2 cellular contexts compared by ENCODE assay signal in the genomic region with DNA sequence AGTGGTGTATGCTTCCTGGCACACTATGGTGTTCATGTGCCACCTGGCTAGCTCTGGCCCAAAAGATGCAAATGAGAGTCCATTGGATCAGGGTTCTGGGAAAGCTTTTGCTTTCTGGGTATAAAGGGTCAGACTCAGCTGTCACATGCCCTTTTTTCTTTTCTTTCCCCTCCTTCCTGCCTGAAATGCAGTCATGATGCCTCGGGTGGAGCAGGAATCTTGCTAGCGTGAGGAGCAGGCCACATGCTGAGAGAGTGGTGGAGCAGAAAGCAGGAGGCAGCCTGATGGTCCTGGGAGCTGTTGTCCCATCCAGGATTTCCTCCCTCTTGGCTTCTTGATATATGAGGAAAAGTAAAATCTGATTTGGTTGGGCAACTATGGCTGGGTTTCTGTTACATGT.
TF ChIP-seq lines count a peak whose summit lies in the region.

No MANE protein-coding gene starts in this region.

TF ChIP-seq in GM23338, 12 proteins besides CTCF, POLR2A, EP300 and RAD21 (continues in another document):
- TF ChIP-seq EZH2phosphoT487 (IDR thresholded peaks at IDR 0.05; ENCODE audit: unreplicated experiment) (no peak), POLR2AphosphoS5 (IDR thresholded peaks at IDR 0.05; ENCODE audit: low read depth) (no peak), ZNF462 (CRISPR knock-in tag; IDR thresholded peaks at IDR 0.05) (no peak), NANOG (IDR thresholded peaks at IDR 0.05; ENCODE audit: borderline replicate concordance) (no peak), EZH2 (IDR thresholded peaks at IDR 0.05; ENCODE audit: low read depth, unreplicated experiment) (no peak), STAT1 (IDR thresholded peaks at IDR 0.05; ENCODE audit: unreplicated experiment) (no peak), ZNF331 (CRISPR knock-in tag; IDR thresholded peaks at IDR 0.05; ENCODE audit: low read depth) (no peak), ZNF114 (CRISPR knock-in tag; IDR thresholded peaks at IDR 0.05) (no peak), REST (IDR thresholded peaks at IDR 0.05; ENCODE audit: unreplicated experiment) (no peak), JUNB (IDR thresholded peaks at IDR 0.05; ENCODE audit: unreplicated experiment) (no peak)

TF ChIP-seq in Ishikawa, 13 proteins besides CTCF, POLR2A, EP300 and RAD21:
- TF ChIP-seq MAX (IDR thresholded peaks at IDR 0.05) (peak; percentile 31), REST (IDR thresholded peaks at IDR 0.05; ENCODE audit: low read depth) (no peak), ZBTB7A (IDR thresholded peaks at IDR 0.05; ENCODE audit: low read depth) (no peak), YY1 (IDR thresholded peaks at IDR 0.05; ENCODE audit: low read depth) (0 out of 2 replicates have a peak, but pooled peaks have one; percentile 44), FOXM1 (IDR thresholded peaks at IDR 0.05; ENCODE audit: borderline replicate concordance, low read depth) (no peak), EGR1 (IDR thresholded peaks at IDR 0.05) (no peak), TCF12 (IDR thresholded peaks at IDR 0.05; ENCODE audit: low read depth) (no peak), TEAD4 (IDR thresholded peaks at IDR 0.05) (peak; percentile 47), NFIC (IDR thresholded peaks at IDR 0.05) (no peak; the same call in 1 of the 2 replicates), TAF1 (IDR thresholded peaks at IDR 0.05; ENCODE audit: low read depth) (no peak), CEBPB (IDR thresholded peaks at IDR 0.05) (no peak), CREB1 (IDR thresholded peaks at IDR 0.05; ENCODE audit: low read depth) (no peak)
- TF ChIP-seq, protein P1, sequence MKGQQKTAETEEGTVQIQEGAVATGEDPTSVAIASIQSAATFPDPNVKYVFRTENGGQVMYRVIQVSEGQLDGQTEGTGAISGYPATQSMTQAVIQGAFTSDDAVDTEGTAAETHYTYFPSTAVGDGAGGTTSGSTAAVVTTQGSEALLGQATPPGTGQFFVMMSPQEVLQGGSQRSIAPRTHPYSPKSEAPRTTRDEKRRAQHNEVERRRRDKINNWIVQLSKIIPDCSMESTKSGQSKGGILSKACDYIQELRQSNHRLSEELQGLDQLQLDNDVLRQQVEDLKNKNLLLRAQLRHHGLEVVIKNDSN (IDR thresholded peaks at IDR 0.05), result peak; percentile 59; the same call in 1 of the 2 replicates
